1 cellular context compared by ENCODE assay signal in the genomic region with DNA sequence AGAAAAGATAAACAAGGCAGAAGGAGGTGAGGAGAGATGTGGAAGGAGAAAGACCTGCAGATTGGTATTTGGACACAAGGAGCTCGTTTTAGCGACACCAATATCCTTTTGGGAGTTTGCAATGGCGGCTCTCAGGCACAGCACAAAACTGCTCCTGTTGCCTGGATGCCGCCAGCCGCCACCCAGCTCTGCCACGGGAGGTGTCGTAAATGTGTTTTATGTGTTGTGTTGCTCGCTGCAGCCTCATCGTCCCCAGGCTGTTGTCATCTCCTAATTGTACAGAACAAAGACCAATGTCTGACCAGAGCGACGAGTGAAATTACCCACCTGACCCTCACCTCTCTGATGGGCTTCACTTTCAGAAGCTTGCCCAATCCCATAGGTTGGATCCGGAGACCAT.
TF ChIP-seq lines count a peak whose summit lies in the region.

No MANE protein-coding gene starts in this region.

TF ChIP-seq in GM23338, 12 proteins besides CTCF, POLR2A, EP300 and RAD21:
- no peak for TF ChIP-seq JUNB (IDR thresholded peaks at IDR 0.05; ENCODE audit: unreplicated experiment)
- TF ChIP-seq POLR2AphosphoS5 (IDR thresholded peaks at IDR 0.05; ENCODE audit: low read depth): no peak
- TF ChIP-seq, protein P1, sequence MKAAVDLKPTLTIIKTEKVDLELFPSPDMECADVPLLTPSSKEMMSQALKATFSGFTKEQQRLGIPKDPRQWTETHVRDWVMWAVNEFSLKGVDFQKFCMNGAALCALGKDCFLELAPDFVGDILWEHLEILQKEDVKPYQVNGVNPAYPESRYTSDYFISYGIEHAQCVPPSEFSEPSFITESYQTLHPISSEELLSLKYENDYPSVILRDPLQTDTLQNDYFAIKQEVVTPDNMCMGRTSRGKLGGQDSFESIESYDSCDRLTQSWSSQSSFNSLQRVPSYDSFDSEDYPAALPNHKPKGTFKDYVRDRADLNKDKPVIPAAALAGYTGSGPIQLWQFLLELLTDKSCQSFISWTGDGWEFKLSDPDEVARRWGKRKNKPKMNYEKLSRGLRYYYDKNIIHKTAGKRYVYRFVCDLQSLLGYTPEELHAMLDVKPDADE (IDR thresholded peaks at IDR 0.05): no peak
- no peak for TF ChIP-seq REST (IDR thresholded peaks at IDR 0.05; ENCODE audit: unreplicated experiment)
- no peak for TF ChIP-seq NANOG (IDR thresholded peaks at IDR 0.05; ENCODE audit: borderline replicate concordance)
- no peak for TF ChIP-seq STAT1 (IDR thresholded peaks at IDR 0.05; ENCODE audit: unreplicated experiment)
- TF ChIP-seq EZH2phosphoT487 (IDR thresholded peaks at IDR 0.05; ENCODE audit: unreplicated experiment): no peak
- no peak for TF ChIP-seq CREB1 (CRISPR knock-in tag; IDR thresholded peaks at IDR 0.05; ENCODE audit: low read depth)
- TF ChIP-seq ZNF331 (CRISPR knock-in tag; IDR thresholded peaks at IDR 0.05; ENCODE audit: low read depth): no peak
- TF ChIP-seq, protein P2, sequence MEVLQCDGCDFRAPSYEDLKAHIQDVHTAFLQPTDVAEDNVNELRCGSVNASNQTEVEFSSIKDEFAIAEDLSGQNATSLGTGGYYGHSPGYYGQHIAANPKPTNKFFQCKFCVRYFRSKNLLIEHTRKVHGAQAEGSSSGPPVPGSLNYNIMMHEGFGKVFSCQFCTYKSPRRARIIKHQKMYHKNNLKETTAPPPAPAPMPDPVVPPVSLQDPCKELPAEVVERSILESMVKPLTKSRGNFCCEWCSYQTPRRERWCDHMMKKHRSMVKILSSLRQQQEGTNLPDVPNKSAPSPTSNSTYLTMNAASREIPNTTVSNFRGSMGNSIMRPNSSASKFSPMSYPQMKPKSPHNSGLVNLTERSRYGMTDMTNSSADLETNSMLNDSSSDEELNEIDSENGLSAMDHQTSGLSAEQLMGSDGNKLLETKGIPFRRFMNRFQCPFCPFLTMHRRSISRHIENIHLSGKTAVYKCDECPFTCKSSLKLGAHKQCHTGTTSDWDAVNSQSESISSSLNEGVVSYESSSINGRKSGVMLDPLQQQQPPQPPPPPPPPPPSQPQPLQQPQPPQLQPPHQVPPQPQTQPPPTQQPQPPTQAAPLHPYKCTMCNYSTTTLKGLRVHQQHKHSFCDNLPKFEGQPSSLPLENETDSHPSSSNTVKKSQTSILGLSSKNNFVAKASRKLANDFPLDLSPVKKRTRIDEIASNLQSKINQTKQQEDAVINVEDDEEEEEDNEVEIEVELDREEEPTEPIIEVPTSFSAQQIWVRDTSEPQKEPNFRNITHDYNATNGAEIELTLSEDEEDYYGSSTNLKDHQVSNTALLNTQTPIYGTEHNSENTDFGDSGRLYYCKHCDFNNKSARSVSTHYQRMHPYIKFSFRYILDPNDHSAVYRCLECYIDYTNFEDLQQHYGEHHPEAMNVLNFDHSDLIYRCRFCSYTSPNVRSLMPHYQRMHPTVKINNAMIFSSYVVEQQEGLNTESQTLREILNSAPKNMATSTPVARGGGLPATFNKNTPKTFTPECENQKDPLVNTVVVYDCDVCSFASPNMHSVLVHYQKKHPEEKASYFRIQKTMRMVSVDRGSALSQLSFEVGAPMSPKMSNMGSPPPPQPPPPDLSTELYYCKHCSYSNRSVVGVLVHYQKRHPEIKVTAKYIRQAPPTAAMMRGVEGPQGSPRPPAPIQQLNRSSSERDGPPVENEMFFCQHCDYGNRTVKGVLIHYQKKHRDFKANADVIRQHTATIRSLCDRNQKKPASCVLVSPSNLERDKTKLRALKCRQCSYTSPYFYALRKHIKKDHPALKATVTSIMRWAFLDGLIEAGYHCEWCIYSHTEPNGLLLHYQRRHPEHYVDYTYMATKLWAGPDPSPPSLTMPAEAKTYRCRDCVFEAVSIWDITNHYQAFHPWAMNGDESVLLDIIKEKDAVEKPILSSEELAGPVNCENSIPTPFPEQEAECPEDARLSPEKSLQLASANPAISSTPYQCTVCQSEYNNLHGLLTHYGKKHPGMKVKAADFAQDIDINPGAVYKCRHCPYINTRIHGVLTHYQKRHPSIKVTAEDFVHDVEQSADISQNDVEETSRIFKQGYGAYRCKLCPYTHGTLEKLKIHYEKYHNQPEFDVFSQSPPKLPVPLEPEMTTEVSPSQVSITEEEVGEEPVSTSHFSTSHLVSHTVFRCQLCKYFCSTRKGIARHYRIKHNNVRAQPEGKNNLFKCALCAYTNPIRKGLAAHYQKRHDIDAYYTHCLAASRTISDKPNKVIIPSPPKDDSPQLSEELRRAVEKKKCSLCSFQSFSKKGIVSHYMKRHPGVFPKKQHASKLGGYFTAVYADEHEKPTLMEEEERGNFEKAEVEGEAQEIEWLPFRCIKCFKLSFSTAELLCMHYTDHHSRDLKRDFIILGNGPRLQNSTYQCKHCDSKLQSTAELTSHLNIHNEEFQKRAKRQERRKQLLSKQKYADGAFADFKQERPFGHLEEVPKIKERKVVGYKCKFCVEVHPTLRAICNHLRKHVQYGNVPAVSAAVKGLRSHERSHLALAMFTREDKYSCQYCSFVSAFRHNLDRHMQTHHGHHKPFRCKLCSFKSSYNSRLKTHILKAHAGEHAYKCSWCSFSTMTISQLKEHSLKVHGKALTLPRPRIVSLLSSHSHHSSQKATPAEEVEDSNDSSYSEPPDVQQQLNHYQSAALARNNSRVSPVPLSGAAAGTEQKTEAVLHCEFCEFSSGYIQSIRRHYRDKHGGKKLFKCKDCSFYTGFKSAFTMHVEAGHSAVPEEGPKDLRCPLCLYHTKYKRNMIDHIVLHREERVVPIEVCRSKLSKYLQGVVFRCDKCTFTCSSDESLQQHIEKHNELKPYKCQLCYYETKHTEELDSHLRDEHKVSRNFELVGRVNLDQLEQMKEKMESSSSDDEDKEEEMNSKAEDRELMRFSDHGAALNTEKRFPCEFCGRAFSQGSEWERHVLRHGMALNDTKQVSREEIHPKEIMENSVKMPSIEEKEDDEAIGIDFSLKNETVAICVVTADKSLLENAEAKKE (CRISPR knock-in tag; IDR thresholded peaks at IDR 0.05): no peak
- TF ChIP-seq EZH2 (IDR thresholded peaks at IDR 0.05; ENCODE audit: low read depth, unreplicated experiment): no peak
- no peak for TF ChIP-seq ZNF114 (CRISPR knock-in tag; IDR thresholded peaks at IDR 0.05)
